13 cellular contexts compared by ENCODE assay signal in genomic region chr3:15800780-15801179, GRCh38. TPM values are rescaled to one million over a fixed set of nuclear protein-coding genes. Genes with fewer than 3 reads are reported as not detected.
A peak's percentile ranks its signal among the peaks of the same experiment; 100 is the strongest.
DNase-seq lines count a peak whose midpoint lies in the region; ATAC-seq and TF ChIP-seq lines count a peak whose summit lies in the region.
"Had no signal": no experiment of that assay in that cellular context is flagged by ENCODE, and none has a peak within 500 bp of the region (broad histone marks: within the 10 kb centered on the region; RNA-seq: fewer than 3 reads in every experiment).

No MANE protein-coding gene starts in this region.

- no peak overlapping the region for H3K9ac ChIP-seq in BLaER1

- ATAC-seq in left lung, result no peak
- ATAC-seq in GM18867 (IDR thresholded peaks at IDR 0.05; ENCODE audit: unreplicated experiment), result no peak
- no peak for ATAC-seq in GM19395 (IDR thresholded peaks at IDR 0.05; ENCODE audit: unreplicated experiment)
- no peak for ATAC-seq in HG02885 (IDR thresholded peaks at IDR 0.05; ENCODE audit: poor library complexity, unreplicated experiment)

- intact Hi-C loops in left lung (cut with DNase I), result no loop called here

- H3K9me3 ChIP-seq in BLaER1 (no peaks in the 10 kb centered on the region), KOPT-K1 (ENCODE audit: insufficient read depth, low read length, poor library complexity, severe bottlenecking) (no peaks in the 10 kb centered on the region), WERI-Rb-1 (ENCODE audit: severe bottlenecking) (no peaks in the 10 kb centered on the region), left lung (no peaks in the 10 kb centered on the region)
- H3K9me3 ChIP-seq: colonic mucosa had no signal

- H3K36me3 ChIP-seq in BLaER1, result no peaks in the 10 kb centered on the region
- H3K36me3 ChIP-seq in KOPT-K1 (ENCODE audit: insufficient read depth, low read length), result no peaks in the 10 kb centered on the region
- H3K36me3 ChIP-seq in WERI-Rb-1, result no peaks in the 10 kb centered on the region
- no peaks in the 10 kb centered on the region for H3K36me3 ChIP-seq in left lung
- H3K36me3 ChIP-seq: colonic mucosa had no signal

- no peak for DNase-seq in WERI-Rb-1
- no peak for DNase-seq in left lung
- no peak for DNase-seq in SKM-1 treated with dmso at 0.1 percent for 144 hours (lab: John Stamatoyannopoulos, UW; ENCODE audit: unreplicated experiment)
- DNase-seq: activated naive CD8-positive, alpha-beta T cell treated with anti-CD3 and anti-CD28 coated beads, Interleukin-2, amount 10 ng/mL, durations not matched to agents 7 days and 5 days; colonic mucosa; NCI-H1930; retina had no signal

- TF ChIP-seq CTCF in WERI-Rb-1 (IDR thresholded peaks at IDR 0.05; ENCODE audit: low read depth, low read length) (no peak), left lung (IDR thresholded peaks at IDR 0.05) (no peak)

- peak overlapping the region; percentile 12; the same call in 1 of the 2 replicates for H3K4me2 ChIP-seq in BLaER1

- no peak overlapping the region for H3K4me3 ChIP-seq in BLaER1
- no peak overlapping the region for H3K4me3 ChIP-seq in WERI-Rb-1 (ENCODE audit: low read depth, low read length)
- no peak overlapping the region for H3K4me3 ChIP-seq in left lung
- H3K4me3 ChIP-seq: colonic mucosa, SK-N-MC had no signal

- H3K27me3 ChIP-seq in BLaER1 (no peaks in the 10 kb centered on the region), WERI-Rb-1 (ENCODE audit: insufficient read depth, low read depth, severe bottlenecking) (no peaks in the 10 kb centered on the region), left lung (no peaks in the 10 kb centered on the region)
- H3K27me3 ChIP-seq: colonic mucosa had no signal

- no peaks in the 10 kb centered on the region for H4K20me1 ChIP-seq in BLaER1

- H3K4me1 ChIP-seq in BLaER1 (peaks cover 70% of the 10 kb centered on the region), left lung (peaks cover 2 to 78% of the 10 kb centered on the region in 2 donors)
- H3K4me1 ChIP-seq: colonic mucosa had no signal

- H3K27ac ChIP-seq in BLaER1 (no peak overlapping the region), KOPT-K1 (ENCODE audit: low read depth, low read length, poor library complexity, severe bottlenecking) (peak overlapping the region; percentile 100), WERI-Rb-1 (peak overlapping the region; percentile 44; the same call in 1 of the 2 replicates), left lung (peak overlapping the region; percentile 23 to 49)
- H3K27ac ChIP-seq: colonic mucosa, SK-N-MC had no signal

RNA-seq across cellular contexts. Expression of gene ANKRD28, which starts 3.0 kb away (rescaled TPM):
- 10 to 100 TPM; 49.2 to 60.0 TPM for total RNA-seq in left lung
